In genomic region chr22:49502126-49502826, GRCh38 we compare ENCODE assay signal across 1 cellular context.
TF ChIP-seq lines count a peak whose summit lies in the region.

No MANE protein-coding gene starts in this region.

TF ChIP-seq in WTC11, 78 proteins besides CTCF, POLR2A, EP300 and RAD21 (continued from another document):
- TF ChIP-seq USF1 (CRISPR knock-in tag; IDR thresholded peaks at IDR 0.05) (no peak), JAZF1 (CRISPR knock-in tag; IDR thresholded peaks at IDR 0.05) (no peak), ZNF416 (CRISPR knock-in tag; IDR thresholded peaks at IDR 0.05) (no peak), MLX (CRISPR knock-in tag; IDR thresholded peaks at IDR 0.05) (no peak)
